In genomic region chr7:100401811-100402210, GRCh38 we compare ENCODE assay signal across 15 cellular contexts. TPM values are rescaled to one million over a fixed set of nuclear protein-coding genes. Genes with fewer than 3 reads are reported as not detected.
DNase-seq lines count a peak whose midpoint lies in the region; ATAC-seq and TF ChIP-seq lines count a peak whose summit lies in the region.
"Had no signal": no experiment of that assay in that cellular context is flagged by ENCODE, and none has a peak within 500 bp of the region (broad histone marks: within the 10 kb centered on the region; RNA-seq: fewer than 3 reads in every experiment).

No MANE protein-coding gene starts in this region.

- no peak for TF ChIP-seq CTCF in neural progenitor cell (IDR thresholded peaks at IDR 0.05)

- H3K9ac ChIP-seq in BLaER1: peak overlapping the region; percentile 27; the same call in 1 of the 2 replicates
- peak overlapping the region; percentile 4 for H3K9ac ChIP-seq in neural progenitor cell

- H3K79me2 ChIP-seq in neural progenitor cell (ENCODE audit: low read depth): no peaks in the 10 kb centered on the region

- H3K9me3 Mint-ChIP-seq in CD4-positive, alpha-beta memory T cell: no peaks in the 10 kb centered on the region
- no peaks in the 10 kb centered on the region for H3K9me3 Mint-ChIP-seq in neural progenitor cell
- H3K9me3 Mint-ChIP-seq: CD8-positive, alpha-beta memory T cell; HFFc6 had no signal

- H3F3A ChIP-seq in neural progenitor cell (ENCODE audit: low read depth): no peaks in the 10 kb centered on the region

- no peaks in the 10 kb centered on the region for H3K27me3 Mint-ChIP-seq in CD4-positive, alpha-beta memory T cell
- peaks cover 8% of the 10 kb centered on the region for H3K27me3 Mint-ChIP-seq in neural progenitor cell (ENCODE audit: insufficient read depth, low read depth)
- H3K27me3 Mint-ChIP-seq: CD8-positive, alpha-beta memory T cell had no signal

- no peak for ATAC-seq in HG03460 (IDR thresholded peaks at IDR 0.05; ENCODE audit: unreplicated experiment)
- ATAC-seq: A549, GM12878 had no signal

- H3K36me3 ChIP-seq in BLaER1 (no peaks in the 10 kb centered on the region), neural progenitor cell (no peaks in the 10 kb centered on the region)
- H3K36me3 ChIP-seq in CD4-positive, alpha-beta memory T cell (ENCODE audit: insufficient read depth, low read length): no peaks in the 10 kb centered on the region
- H3K36me3 ChIP-seq: BE2C had no signal

- H3K4me2 ChIP-seq in BLaER1 (no peak overlapping the region), neural progenitor cell (no peak overlapping the region)
- H3K4me2 ChIP-seq: A549 had no signal

- H4K20me1 ChIP-seq in BLaER1 (no peaks in the 10 kb centered on the region), neural progenitor cell (ENCODE audit: low read depth) (no peaks in the 10 kb centered on the region)

- no peak for DNase-seq in CD4-positive, alpha-beta memory T cell
- DNase-seq in cerebellum (ENCODE audit: low spot score) (peak; percentile 87), neural progenitor cell (ENCODE audit: low spot score) (no peak), NCI-H1092 (lab: John Stamatoyannopoulos, UW) (no peak), HUDEP-2 (lab: John Stamatoyannopoulos, UW; ENCODE audit: unreplicated experiment in 76 of 76) (no peak)
- DNase-seq: BE2C; Caco-2; CD8-positive, alpha-beta memory T cell; HCEC 1CT; HFFc6 had no signal

- CTCF ChIA-PET in CD4-positive, alpha-beta memory T cell (lab: Charles Lee; ENCODE audit: partially characterized antibody): interaction anchor here (1.1 kb wide), 1 partner anchor 168 kb away, joined by 4 read pairs; no protein-coding TSS in a partner anchor

- POLR2A ChIA-PET in CD4-positive, alpha-beta memory T cell (lab: Charles Lee; ENCODE audit: partially characterized antibody): no interaction called here

- intact Hi-C loops in CD4-positive, alpha-beta memory T cell (cut with micrococcal nuclease): no loop called here

- H2AFZ ChIP-seq in neural progenitor cell (replicated peaks): no peak overlapping the region

- H3K4me3 ChIP-seq in BLaER1: no peak overlapping the region
- H3K4me3 ChIP-seq in CD4-positive, alpha-beta memory T cell (ENCODE audit: low read length in 2 of 2): no peak overlapping the region
- no peak overlapping the region for H3K4me3 ChIP-seq in neural progenitor cell
- H3K4me3 ChIP-seq: A549, GM12878 had no signal

- no peak overlapping the region for H3K4me3 Mint-ChIP-seq in CD4-positive, alpha-beta memory T cell
- no peak overlapping the region for H3K4me3 Mint-ChIP-seq in neural progenitor cell
- H3K4me3 Mint-ChIP-seq: CD14-positive monocyte; CD8-positive, alpha-beta memory T cell; HFFc6 had no signal

- no peaks in the 10 kb centered on the region for H3K9me3 ChIP-seq in BLaER1
- no peaks in the 10 kb centered on the region for H3K9me3 ChIP-seq in CD4-positive, alpha-beta memory T cell (ENCODE audit: control insufficient read depth in 1 of 2, low read length in 2 of 2)
- H3K9me3 ChIP-seq in neural progenitor cell (ENCODE audit: low read depth): no peaks in the 10 kb centered on the region
- H3K9me3 ChIP-seq: A549, BE2C, Caco-2 had no signal

- peaks cover 0 to 10% of the 10 kb centered on the region in 2 donors for H3K36me3 Mint-ChIP-seq in CD4-positive, alpha-beta memory T cell
- H3K36me3 Mint-ChIP-seq in neural progenitor cell: no peaks in the 10 kb centered on the region

- H3K4me1 Mint-ChIP-seq in CD4-positive, alpha-beta memory T cell: peaks cover 5 to 16% (median 12%) of the 10 kb centered on the region in 4 donors
- peaks cover 11% of the 10 kb centered on the region for H3K4me1 Mint-ChIP-seq in neural progenitor cell

- H3K27me3 ChIP-seq in BLaER1 (no peaks in the 10 kb centered on the region), neural progenitor cell (no peaks in the 10 kb centered on the region)
- no peaks in the 10 kb centered on the region for H3K27me3 ChIP-seq in CD4-positive, alpha-beta memory T cell (ENCODE audit: insufficient read depth, low read length)

- peak overlapping the region in 4 of 7 donors; percentile 8 to 63 (median 22) for H3K27ac Mint-ChIP-seq in CD4-positive, alpha-beta memory T cell
- no peak overlapping the region for H3K27ac Mint-ChIP-seq in neural progenitor cell
- H3K27ac Mint-ChIP-seq: HFFc6 had no signal

- H3K4me1 ChIP-seq in BLaER1: peaks cover 17% of the 10 kb centered on the region
- peaks cover 14% of the 10 kb centered on the region for H3K4me1 ChIP-seq in CD4-positive, alpha-beta memory T cell (ENCODE audit: insufficient read depth, low read length)
- peaks cover 3% of the 10 kb centered on the region for H3K4me1 ChIP-seq in neural progenitor cell
- H3K4me1 ChIP-seq: A549, BE2C, Caco-2 had no signal

- H3K27ac ChIP-seq in BLaER1 (no peak overlapping the region), neural progenitor cell (no peak overlapping the region)
- no peak overlapping the region for H3K27ac ChIP-seq in CD4-positive, alpha-beta memory T cell (ENCODE audit: low read depth, low read length)
- H3K27ac ChIP-seq: A549 had no signal

RNA-seq across cellular contexts. Expression of gene ZCWPW1, which starts 26.7 kb away (rescaled TPM):
- 10 to 100 TPM; 10.1 to 12.4 TPM for total RNA-seq in CD4-positive, alpha-beta memory T cell
- 1 to 10 TPM; 5.0 to 6.1 TPM for polyA plus RNA-seq in CD4-positive, alpha-beta memory T cell
- 2.8 TPM for total RNA-seq in cerebellum
- 1.4 and 1.8 TPM in 2 replicates for total RNA-seq in neural progenitor cell (ENCODE audit: low replicate concordance)

RNA-seq across cellular contexts. Expression of gene MEPCE, which starts 27.8 kb away (rescaled TPM):
- 10 to 100 TPM; 57.3 to 58.8 TPM for total RNA-seq in CD4-positive, alpha-beta memory T cell
- polyA plus RNA-seq in CD4-positive, alpha-beta memory T cell: 10 to 100 TPM in 1 of 2 donors, 1 to 10 TPM in 1; 7.9 to 11.8 TPM
- total RNA-seq in cerebellum (18.5 TPM), neural progenitor cell (ENCODE audit: low replicate concordance) (16.4 and 42.6 TPM in 2 replicates)

RNA-seq across cellular contexts. Expression of gene PILRA, which starts 28.5 kb away (rescaled TPM):
- 1 to 10 TPM; 5.7 to 5.8 TPM for total RNA-seq in CD4-positive, alpha-beta memory T cell
- polyA plus RNA-seq in CD4-positive, alpha-beta memory T cell: under 1 TPM in 1 of 2 donors, not detected in 1; 0.32 TPM
- total RNA-seq in cerebellum (3.3 TPM), neural progenitor cell (ENCODE audit: low replicate concordance) (0.68 and 6.7 TPM in 2 replicates)

RNA-seq across cellular contexts. Expression of gene PPP1R35, which starts 34.5 kb away (rescaled TPM):
- total RNA-seq in CD4-positive, alpha-beta memory T cell: 10 to 100 TPM; 77.7 to 83.8 TPM
- 10 to 100 TPM; 28.6 to 49.7 TPM for polyA plus RNA-seq in CD4-positive, alpha-beta memory T cell
- 6.4 TPM for total RNA-seq in cerebellum
- 7.3 and 33.0 TPM in 2 replicates for total RNA-seq in neural progenitor cell (ENCODE audit: low replicate concordance)

RNA-seq across cellular contexts. Expression of gene PILRB, which starts 43.9 kb away (rescaled TPM):
- total RNA-seq in CD4-positive, alpha-beta memory T cell: 100 to 1,000 TPM; 104 to 117 TPM
- 1 to 10 TPM; 1.1 to 5.2 TPM for polyA plus RNA-seq in CD4-positive, alpha-beta memory T cell
- total RNA-seq in cerebellum (18.4 TPM), neural progenitor cell (ENCODE audit: low replicate concordance) (19.3 and 43.6 TPM in 2 replicates)
